In genomic region chr1:89548486-89548857, GRCh38 we compare ENCODE assay signal across 20 cellular contexts. TPM values are rescaled to one million over a fixed set of nuclear protein-coding genes. Genes with fewer than 3 reads are reported as not detected.
DNase-seq lines count a peak whose midpoint lies in the region; ATAC-seq and TF ChIP-seq lines count a peak whose summit lies in the region.
"Had no signal": no experiment of that assay in that cellular context is flagged by ENCODE, and none has a peak within 500 bp of the region (broad histone marks: within the 10 kb centered on the region; RNA-seq: fewer than 3 reads in every experiment).

No MANE protein-coding gene starts in this region.

- ATAC-seq in HG02884 (IDR thresholded peaks at IDR 0.05; ENCODE audit: unreplicated experiment) (peak; percentile 32), right cardiac atrium (no peak)
- no peak for ATAC-seq in activated T-helper 17 cell treated with anti-CD3 and anti-CD28 coated beads, Interleukin-2, amount 50 U/mL, for 72 hours (replicated peaks)
- ATAC-seq in stimulated activated memory B cell treated with anti-CD40 and anti-IgM and Interleukin-4, amounts not matched to agents 10 μg/mL and 1 μg/mL and 100 μg/mL, for 72 hours, result no peak
- ATAC-seq: CD8-positive, alpha-beta T cell had no signal

- TF ChIP-seq CTCF in chondrocyte (IDR thresholded peaks at IDR 0.05), result no peak

- peaks cover 86% of the 10 kb centered on the region for H3K36me3 Mint-ChIP-seq in activated T-cell treated with anti-CD3 and anti-CD28 coated beads, Interleukin-2, amount 50 U/mL, for 24 hours (ENCODE audit: low read depth)
- peaks cover 83% of the 10 kb centered on the region for H3K36me3 Mint-ChIP-seq in activated T-helper 17 cell treated with anti-CD3 and anti-CD28 coated beads, Interleukin-2, amount 50 U/mL, for 72 hours (ENCODE audit: low read depth)
- peaks cover 14% of the 10 kb centered on the region for H3K36me3 Mint-ChIP-seq in stimulated activated memory B cell treated with anti-CD40 and anti-IgM and Interleukin-4, amounts not matched to agents 10 μg/mL and 1 μg/mL and 100 μg/mL, for 72 hours
- H3K36me3 Mint-ChIP-seq in chondrocyte (ENCODE audit: low read depth), result no peaks in the 10 kb centered on the region

- H3K27me3 ChIP-seq in right cardiac atrium (ENCODE audit: control insufficient read depth, insufficient read depth), result no peaks in the 10 kb centered on the region
- H3K27me3 ChIP-seq: colonic mucosa, spleen had no signal

- H3K27ac ChIP-seq in right cardiac atrium (ENCODE audit: low read length), result no peak overlapping the region
- H3K27ac ChIP-seq: colonic mucosa, lower lobe of right lung, SK-N-MC, spleen had no signal

- H3K4me1 Mint-ChIP-seq in activated T-cell treated with anti-CD3 and anti-CD28 coated beads, Interleukin-2, amount 50 U/mL, for 24 hours (ENCODE audit: low read depth), result peaks cover 90% of the 10 kb centered on the region
- H3K4me1 Mint-ChIP-seq in activated T-helper 17 cell treated with anti-CD3 and anti-CD28 coated beads, Interleukin-2, amount 50 U/mL, for 72 hours, result peaks cover 59% of the 10 kb centered on the region
- peaks cover 49% of the 10 kb centered on the region for H3K4me1 Mint-ChIP-seq in stimulated activated memory B cell treated with anti-CD40 and anti-IgM and Interleukin-4, amounts not matched to agents 10 μg/mL and 1 μg/mL and 100 μg/mL, for 72 hours
- peaks cover 5% of the 10 kb centered on the region for H3K4me1 Mint-ChIP-seq in chondrocyte (ENCODE audit: low read depth)

- WGBS in right cardiac atrium, result 95% methylated on average over 1 of the region's 1 CpG

- H3K4me3 ChIP-seq in right cardiac atrium (ENCODE audit: low read length), result no peak overlapping the region
- H3K4me3 ChIP-seq: colonic mucosa, lower lobe of right lung, SK-N-MC, spleen had no signal

- peaks cover 5% of the 10 kb centered on the region for H3K4me1 ChIP-seq in right cardiac atrium (ENCODE audit: control insufficient read depth, insufficient read depth, low read length)
- H3K4me1 ChIP-seq: colonic mucosa had no signal

- no peaks in the 10 kb centered on the region for H3K27me3 Mint-ChIP-seq in activated T-cell treated with anti-CD3 and anti-CD28 coated beads, Interleukin-2, amount 50 U/mL, for 24 hours
- no peaks in the 10 kb centered on the region for H3K27me3 Mint-ChIP-seq in activated T-helper 17 cell treated with anti-CD3 and anti-CD28 coated beads, Interleukin-2, amount 50 U/mL, for 72 hours
- H3K27me3 Mint-ChIP-seq in stimulated activated memory B cell treated with anti-CD40 and anti-IgM and Interleukin-4, amounts not matched to agents 10 μg/mL and 1 μg/mL and 100 μg/mL, for 72 hours, result no peaks in the 10 kb centered on the region
- no peaks in the 10 kb centered on the region for H3K27me3 Mint-ChIP-seq in chondrocyte (ENCODE audit: low read depth)
- H3K27me3 Mint-ChIP-seq: stimulated activated naive B cell treated with anti-CD40 and anti-IgM and Interleukin-4, amounts not matched to agents 10 μg/mL and 1 μg/mL and 100 μg/mL, for 72 hours had no signal

- DNase-seq in activated T-cell treated with anti-CD3 and anti-CD28 coated beads, Interleukin-2, amount 50 U/mL, for 24 hours, result no peak
- DNase-seq in activated T-cell treated with anti-CD3 and anti-CD28 coated beads for 4 hours (no peak), chondrocyte (ENCODE audit: low spot score) (no peak), right cardiac atrium (no peak)
- DNase-seq in stimulated activated naive CD4-positive, alpha-beta T cell (lab: John Stamatoyannopoulos, UW), result no peak
- DNase-seq: ACHN; activated effector memory CD4-positive, alpha-beta T cell treated with Interleukin-2 at 50 U/mL for 16 hours; CD8-positive, alpha-beta T cell; colonic mucosa; DND-41; H7; lower lobe of right lung; NCI-H2107; NCI-H526 treated with DMSO at 0.1 percent for 48 hours; spleen; stimulated activated naive B cell treated with anti-CD40 and anti-IgM and Interleukin-4, amounts not matched to agents 10 μg/mL and 1 μg/mL and 100 μg/mL, for 72 hours had no signal

- intact Hi-C loops in right cardiac atrium (cut with DNase I), result no loop called here

- peak overlapping the region; percentile 99 for H3K27ac Mint-ChIP-seq in activated T-cell treated with anti-CD3 and anti-CD28 coated beads, Interleukin-2, amount 50 U/mL, for 24 hours
- peak overlapping the region; percentile 87 for H3K27ac Mint-ChIP-seq in activated T-helper 17 cell treated with anti-CD3 and anti-CD28 coated beads, Interleukin-2, amount 50 U/mL, for 72 hours
- peak overlapping the region; percentile 78 for H3K27ac Mint-ChIP-seq in stimulated activated memory B cell treated with anti-CD40 and anti-IgM and Interleukin-4, amounts not matched to agents 10 μg/mL and 1 μg/mL and 100 μg/mL, for 72 hours
- H3K27ac Mint-ChIP-seq in chondrocyte (ENCODE audit: unreplicated experiment), result no peak overlapping the region
- H3K27ac Mint-ChIP-seq: CD8-positive, alpha-beta T cell; stimulated activated naive B cell treated with anti-CD40 and anti-IgM and Interleukin-4, amounts not matched to agents 10 μg/mL and 1 μg/mL and 100 μg/mL, for 72 hours had no signal

- H3K9me3 Mint-ChIP-seq in activated T-cell treated with anti-CD3 and anti-CD28 coated beads, Interleukin-2, amount 50 U/mL, for 24 hours, result no peaks in the 10 kb centered on the region
- H3K9me3 Mint-ChIP-seq in activated T-helper 17 cell treated with anti-CD3 and anti-CD28 coated beads, Interleukin-2, amount 50 U/mL, for 72 hours, result no peaks in the 10 kb centered on the region
- H3K9me3 Mint-ChIP-seq in stimulated activated memory B cell treated with anti-CD40 and anti-IgM and Interleukin-4, amounts not matched to agents 10 μg/mL and 1 μg/mL and 100 μg/mL, for 72 hours, result no peaks in the 10 kb centered on the region
- H3K9me3 Mint-ChIP-seq in chondrocyte (ENCODE audit: low read depth), result peaks cover 3% of the 10 kb centered on the region
- H3K9me3 Mint-ChIP-seq: CD8-positive, alpha-beta T cell; stimulated activated naive B cell treated with anti-CD40 and anti-IgM and Interleukin-4, amounts not matched to agents 10 μg/mL and 1 μg/mL and 100 μg/mL, for 72 hours had no signal

- no peaks in the 10 kb centered on the region for H3K9me3 ChIP-seq in right cardiac atrium (ENCODE audit: control insufficient read depth, low read length)
- H3K9me3 ChIP-seq: colonic mucosa, lower lobe of right lung, spleen had no signal

- H3K4me3 Mint-ChIP-seq in activated T-cell treated with anti-CD3 and anti-CD28 coated beads, Interleukin-2, amount 50 U/mL, for 24 hours, result peak overlapping the region; percentile 15
- H3K4me3 Mint-ChIP-seq in activated T-helper 17 cell treated with anti-CD3 and anti-CD28 coated beads, Interleukin-2, amount 50 U/mL, for 72 hours, result peak overlapping the region; percentile 50
- H3K4me3 Mint-ChIP-seq in stimulated activated memory B cell treated with anti-CD40 and anti-IgM and Interleukin-4, amounts not matched to agents 10 μg/mL and 1 μg/mL and 100 μg/mL, for 72 hours, result no peak overlapping the region
- H3K4me3 Mint-ChIP-seq in chondrocyte (ENCODE audit: unreplicated experiment), result no peak overlapping the region
- H3K4me3 Mint-ChIP-seq: CD8-positive, alpha-beta T cell; stimulated activated naive B cell treated with anti-CD40 and anti-IgM and Interleukin-4, amounts not matched to agents 10 μg/mL and 1 μg/mL and 100 μg/mL, for 72 hours had no signal

RNA-seq across cellular contexts. Expression of gene LRRC8B, which starts 23.8 kb away (rescaled TPM):
- 10 to 100 TPM; 16.3 to 45.8 TPM for total RNA-seq in activated T-helper 17 cell treated with anti-CD3 and anti-CD28 coated beads, Interleukin-2, amount 50 U/mL, for 72 hours
- total RNA-seq in chondrocyte (1.2 to 3.2 TPM (median 1.5 TPM) in 3 replicates), right cardiac atrium (1 to 10 TPM; 3.4 to 5.6 (median 5.2) TPM)
- polyA plus RNA-seq in right cardiac atrium, result 1.4 TPM

Comparison
In these comparisons a context has a peak if more than half of its experiments do, and no peak if none do; other contexts are left out.
1. H3K4me3 Mint-ChIP-seq: peak in activated T-cell treated with anti-CD3 and anti-CD28 coated beads, Interleukin-2, amount 50 U/mL, for 24 hours (single experiment) and activated T-helper 17 cell treated with anti-CD3 and anti-CD28 coated beads, Interleukin-2, amount 50 U/mL, for 72 hours (single experiment); none in stimulated activated memory B cell treated with anti-CD40 and anti-IgM and Interleukin-4, amounts not matched to agents 10 μg/mL and 1 μg/mL and 100 μg/mL, for 72 hours (single experiment) and chondrocyte (single experiment).